ENCODE assay signal across 21 cellular contexts in the genomic region with DNA sequence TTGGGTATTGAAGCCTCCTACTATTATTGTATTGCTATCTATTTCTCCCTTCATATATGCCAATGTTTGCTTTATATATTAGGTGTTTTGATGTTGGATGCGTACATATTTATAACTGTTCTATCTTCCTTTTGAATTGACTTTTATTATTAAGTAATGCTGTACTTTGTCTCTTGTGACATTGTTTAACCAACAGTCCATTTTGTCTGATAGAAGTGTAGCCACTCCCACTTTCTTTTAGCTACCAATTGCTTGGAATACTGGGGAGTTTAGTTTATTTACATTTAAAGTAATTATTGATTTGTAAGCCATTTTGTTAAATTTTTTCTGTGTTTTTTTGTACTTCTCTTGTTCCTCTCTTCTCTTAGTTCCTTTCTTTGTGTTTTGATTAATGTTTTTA.
DNase-seq lines count a peak whose midpoint lies in the region; ATAC-seq, FAIRE-seq and TF ChIP-seq lines count a peak whose summit lies in the region.
"Had no signal": no experiment of that assay in that cellular context is flagged by ENCODE, and none has a peak within 500 bp of the region (broad histone marks: within the 10 kb centered on the region; RNA-seq: fewer than 3 reads in every experiment).

No MANE protein-coding gene starts in this region.

- H4K20me1 ChIP-seq in Loucy (ENCODE audit: insufficient read depth, low read length, poor library complexity, severe bottlenecking): no peaks in the 10 kb centered on the region
- H4K20me1 ChIP-seq: BLaER1 had no signal

- FAIRE-seq in islet of Langerhans (lab: Jason Lieb, UNC): peak; percentile 36
- FAIRE-seq in small intestine (lab: Jason Lieb, UNC): no peak
- FAIRE-seq: GM12891, GM19239 had no signal

- H3K9me3 ChIP-seq in Loucy (ENCODE audit: insufficient read depth, low read depth, low read length) (no peaks in the 10 kb centered on the region), small intestine (ENCODE audit: control insufficient read depth, low read depth) (no peaks in the 10 kb centered on the region)
- H3K9me3 ChIP-seq: BE2C had no signal

- ATAC-seq in left lobe of liver: peak; percentile 52

- H3K79me2 ChIP-seq in Loucy (ENCODE audit: insufficient read depth, low read length): no peaks in the 10 kb centered on the region

- peaks cover 13% of the 10 kb centered on the region for H3K4me1 ChIP-seq in Loucy (ENCODE audit: insufficient read depth, low read length, poor library complexity, severe bottlenecking)
- no peaks in the 10 kb centered on the region for H3K4me1 ChIP-seq in small intestine (ENCODE audit: control insufficient read depth in 2 of 2, insufficient read depth in 1 of 2, low read depth in 1 of 2, low read length in 1 of 2)
- H3K4me1 ChIP-seq: BLaER1 had no signal

- H2AFZ ChIP-seq in Loucy (ENCODE audit: low read length): no peak overlapping the region

- no peak overlapping the region for H3K9ac ChIP-seq in Loucy (ENCODE audit: low read depth, low read length, poor library complexity, severe bottlenecking)
- H3K9ac ChIP-seq: BLaER1 had no signal

- no peak for TF ChIP-seq CTCF in Loucy (conservative IDR thresholded peaks at IDR 0.05; ENCODE audit: low read length)

- DNase-seq in left lobe of liver (ENCODE audit: low spot score): no peak
- DNase-seq in small intestine: peak; percentile 70
- DNase-seq in DMS153 (lab: John Stamatoyannopoulos, UW): no peak
- DNase-seq in HCEC 1CT: no peak
- no peak for DNase-seq in NCI-H526 (lab: John Stamatoyannopoulos, UW)
- DNase-seq: 8988T; ACHN; BE2C; C1 segment of cervical spinal cord; CD4-positive, alpha-beta memory T cell; CD4-positive, CD25-positive, alpha-beta regulatory T cell; CD8-positive, alpha-beta memory T cell; COR-L47; DMS 273 treated with DMSO at 0.1 percent for 48 hours; DMS79 treated with DMSO at 0.1 percent for 48 hours; GF-D8 had no signal

- 19 to 65% (median 44%) methylated on average over 1 of the region's 1 CpG for WGBS in small intestine, 3 donors

- H3K4me3 ChIP-seq in Loucy (ENCODE audit: low read length, poor library complexity, severe bottlenecking) (no peak overlapping the region), small intestine (ENCODE audit: low read depth in 1 of 2, low read length in 2 of 2) (no peak overlapping the region)
- H3K4me3 ChIP-seq: BLaER1 had no signal

- H3K9me2 ChIP-seq in Loucy (replicated peaks; ENCODE audit: low read depth, low read length): no peaks in the 10 kb centered on the region

- no peaks in the 10 kb centered on the region for H3F3A ChIP-seq in Loucy (ENCODE audit: low read depth)

- H3K36me3 ChIP-seq in Loucy (ENCODE audit: insufficient read depth, low read length) (no peaks in the 10 kb centered on the region), small intestine (ENCODE audit: control insufficient read depth in 2 of 2, insufficient read depth in 2 of 2, low read length in 2 of 2) (no peaks in the 10 kb centered on the region)
- H3K36me3 ChIP-seq: BE2C, BLaER1 had no signal

- H3K27me3 ChIP-seq in Loucy (ENCODE audit: insufficient read depth, low read length, poor library complexity, severe bottlenecking) (no peaks in the 10 kb centered on the region), small intestine (ENCODE audit: control insufficient read depth in 2 of 2, insufficient read depth in 2 of 2, low read length in 2 of 2) (no peaks in the 10 kb centered on the region)
- H3K27me3 ChIP-seq: BE2C, BLaER1 had no signal

- no peak overlapping the region for H3K27ac ChIP-seq in small intestine (ENCODE audit: low read depth in 1 of 2, low read length in 1 of 2)
- H3K27ac ChIP-seq: BLaER1 had no signal

- H3K4me2 ChIP-seq in Loucy (ENCODE audit: low read depth, low read length, poor library complexity, severe bottlenecking): peak overlapping the region; percentile 18
- H3K4me2 ChIP-seq: BLaER1 had no signal
